Comparison of ENCODE assay signal across 8 cellular contexts in genomic region chr6:33571637-33572316, GRCh38. TPM values are rescaled to one million over a fixed set of nuclear protein-coding genes. Genes with fewer than 3 reads are reported as not detected.
DNase-seq lines count a peak whose midpoint lies in the region; ATAC-seq and TF ChIP-seq lines count a peak whose summit lies in the region.

No MANE protein-coding gene starts in this region.

- TF ChIP-seq CTCF in breast epithelium (IDR thresholded peaks at IDR 0.05) (no peak), lower lobe of right lung (IDR thresholded peaks at IDR 0.05) (no peak)

- ATAC-seq in lower lobe of right lung (peak in 1 of 2 donors; percentile 2), GM18520 (IDR thresholded peaks at IDR 0.05; ENCODE audit: unreplicated experiment) (no peak)

- H3K27ac ChIP-seq in breast epithelium (peak overlapping the region; percentile 89 to 93), lower lobe of right lung (peak overlapping the region; percentile 86), urinary bladder (ENCODE audit: low read depth) (peak overlapping the region; percentile 83)

- H3K4me1 ChIP-seq in breast epithelium: peaks cover 0 to 6% of the 10 kb centered on the region in 2 donors
- H3K4me1 ChIP-seq in lower lobe of right lung: peaks cover 10% of the 10 kb centered on the region
- H3K4me1 ChIP-seq in urinary bladder (ENCODE audit: insufficient read depth): no peaks in the 10 kb centered on the region

- DNase-seq in activated effector memory CD4-positive, alpha-beta T cell treated with anti-CD3 and anti-CD28 coated beads, Interleukin-2, amount 50 U/mL, for 16 hours: peak; percentile 65
- DNase-seq in activated effector memory CD4-positive, alpha-beta T cell treated with Interleukin-2 at 50 U/mL for 16 hours: no peak
- DNase-seq in breast epithelium (ENCODE audit: low spot score in 2 of 2): no peak
- DNase-seq in lower lobe of right lung: no peak
- no peak for DNase-seq in stimulated activated naive CD4-positive, alpha-beta T cell treated with Interleukin-2 at 50 U/mL for 16 hours (lab: John Stamatoyannopoulos, UW)
- no peak for DNase-seq in SHP77 treated with DMSO at 0.1 percent for 48 hours (lab: John Stamatoyannopoulos, UW)

- H3K27me3 ChIP-seq in breast epithelium (no peaks in the 10 kb centered on the region), lower lobe of right lung (ENCODE audit: low read depth) (no peaks in the 10 kb centered on the region)

- H3K36me3 ChIP-seq in breast epithelium (no peaks in the 10 kb centered on the region), lower lobe of right lung (peaks cover 35% of the 10 kb centered on the region), urinary bladder (ENCODE audit: insufficient read depth) (peaks cover 6% of the 10 kb centered on the region)

- H3K4me3 ChIP-seq in breast epithelium (peak overlapping the region; percentile 55 to 68 (median 66)), lower lobe of right lung (peak overlapping the region; percentile 75), urinary bladder (ENCODE audit: low read depth, low read length) (peak overlapping the region; percentile 53)

- H3K9me3 ChIP-seq in breast epithelium: no peaks in the 10 kb centered on the region
- H3K9me3 ChIP-seq in lower lobe of right lung: no peaks in the 10 kb centered on the region

- 55% methylated on average over 11 of the region's 11 CpGs for WGBS in urinary bladder

- no peak for TF ChIP-seq POLR2A in breast epithelium (IDR thresholded peaks at IDR 0.05)

- intact Hi-C loops in breast epithelium (cut with DNase I; ENCODE audit: low total_unique reads): loop anchor here (5.0 kb wide), 1 partner anchor 456 kb away; no protein-coding TSS in a partner anchor
- intact Hi-C loops in lower lobe of right lung (cut with DNase I): no loop called here

RNA-seq across cellular contexts. Expression of gene BAK1, which starts 8.3 kb away (rescaled TPM):
- total RNA-seq in breast epithelium: 10 to 100 TPM in 1 of 3 donors, 1 to 10 TPM in 2; 6.7 to 11.1 (median 7.0) TPM
- total RNA-seq in lower lobe of right lung: 22.3 TPM
- total RNA-seq in urinary bladder: 8.8 TPM
- 18.7 TPM for polyA plus RNA-seq in urinary bladder

RNA-seq across cellular contexts. Expression of gene ITPR3, which starts 49.3 kb away (rescaled TPM):
- total RNA-seq in breast epithelium (10 to 100 TPM; 18.4 to 40.0 (median 27.7) TPM), lower lobe of right lung (74.7 TPM), urinary bladder (8.2 TPM)
- polyA plus RNA-seq in urinary bladder: 11.0 TPM
